In the genomic region with DNA sequence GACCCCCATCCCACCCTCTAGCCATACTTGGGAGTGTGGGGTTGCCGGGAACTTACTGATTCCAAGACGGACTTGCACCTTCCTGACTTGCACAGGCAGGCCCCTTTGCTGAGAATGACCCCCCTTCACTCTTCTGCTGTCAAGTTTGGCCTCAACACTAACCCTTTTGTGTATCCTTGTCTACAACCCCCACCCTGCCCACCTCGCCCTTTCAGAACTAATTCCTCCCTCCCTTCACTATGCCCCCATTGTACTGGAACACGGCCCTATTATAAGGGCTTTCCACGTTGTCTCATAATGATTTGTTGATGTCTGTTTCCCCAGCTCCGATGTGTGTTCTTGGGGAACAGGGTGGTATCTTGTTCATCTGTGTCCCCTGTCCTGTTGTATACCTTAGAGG, we compare ENCODE assay signal across 1 cellular context.
TF ChIP-seq lines count a peak whose summit lies in the region.

No MANE protein-coding gene starts in this region.

TF ChIP-seq in H1, 55 proteins besides CTCF, POLR2A, EP300 and RAD21 (continued from another document):
- no peak for TF ChIP-seq SP1 (IDR thresholded peaks at IDR 0.05; ENCODE audit: low read depth, low read length)
